In genomic region chr5:170111088-170111796, GRCh38 we compare ENCODE assay signal across 20 cellular contexts. TPM values are rescaled to one million over a fixed set of nuclear protein-coding genes. Genes with fewer than 3 reads are reported as not detected.
A peak's percentile ranks its signal among the peaks of the same experiment; 100 is the strongest.
DNase-seq lines count a peak whose midpoint lies in the region; ATAC-seq and TF ChIP-seq lines count a peak whose summit lies in the region.
"Had no signal": no experiment of that assay in that cellular context is flagged by ENCODE, and none has a peak within 500 bp of the region (broad histone marks: within the 10 kb centered on the region; RNA-seq: fewer than 3 reads in every experiment).

No MANE protein-coding gene starts in this region.

- H3K27me3 ChIP-seq in A673 (replicated peaks; ENCODE audit: insufficient read depth, low read depth, low read length, poor library complexity) (no peaks in the 10 kb centered on the region), MG63 (no peaks in the 10 kb centered on the region)

- intact Hi-C loops in A673 (cut with micrococcal nuclease; ENCODE audit: unreplicated experiment), result no loop called here

- no peaks in the 10 kb centered on the region for H3K36me3 Mint-ChIP-seq in nephron progenitor cell (ENCODE audit: low read depth)

- H3K4me1 ChIP-seq in A673 (ENCODE audit: insufficient read depth, low read length, poor library complexity, severe bottlenecking), result no peaks in the 10 kb centered on the region
- H3K4me1 ChIP-seq: A549 had no signal

- H3K27ac ChIP-seq in A673 (ENCODE audit: low read depth, low read length, poor library complexity, severe bottlenecking), result no peak overlapping the region
- H3K27ac ChIP-seq: A549 had no signal

- TF ChIP-seq CTCF in A673 (conservative IDR thresholded peaks at IDR 0.05; ENCODE audit: low read depth, low read length) (no peak), nephron progenitor cell (IDR thresholded peaks at IDR 0.05) (no peak)

- ATAC-seq in HG03097 (IDR thresholded peaks at IDR 0.05; ENCODE audit: low FRiP score, unreplicated experiment) (no peak), HG02678 (IDR thresholded peaks at IDR 0.05; ENCODE audit: unreplicated experiment) (no peak), HG03175 (IDR thresholded peaks at IDR 0.05; ENCODE audit: unreplicated experiment) (no peak)
- ATAC-seq: A549, GM12878 had no signal

- no peak overlapping the region for H3K4me3 Mint-ChIP-seq in nephron progenitor cell

- H3K9me3 ChIP-seq in A673 (ENCODE audit: low read depth, low read length, poor library complexity, severe bottlenecking), result no peaks in the 10 kb centered on the region
- H3K9me3 ChIP-seq in MG63, result no peaks in the 10 kb centered on the region; the same call in 1 of the 2 replicates
- H3K9me3 ChIP-seq: A549 had no signal

- DNase-seq in A673 (ENCODE audit: low spot score) (peak; percentile 21), MG63 (peak; percentile 26), nephron progenitor cell (no peak), HK-2 (ENCODE audit: unreplicated experiment) (no peak)
- peak; percentile 28 for DNase-seq in activated CD8-positive, alpha-beta memory T cell treated with anti-CD3 and anti-CD28 coated beads, Interleukin-2, amount 50 U/mL, for 48 hours
- DNase-seq: DMS 273 treated with DMSO at 0.1 percent for 48 hours; GDM1; H7; KBM-7; NCI-H1436; NCI-H524 treated with DMSO at 0.1 percent for 48 hours; NK-92 treated with Interleukin-12 subunit alpha and Interleukin-12 subunit beta, amount 100 ng/mL, for 24 hours; OCI-M1; RPMI8226; SIG-M5 had no signal

- H3K36me3 ChIP-seq in A673 (ENCODE audit: insufficient read depth, low read length, poor library complexity, severe bottlenecking) (no peaks in the 10 kb centered on the region), MG63 (no peaks in the 10 kb centered on the region)

- peak overlapping the region; percentile 51 for H3K27ac Mint-ChIP-seq in nephron progenitor cell

- BruUV-seq in A673 (replicated peaks; lab: Mats Ljungman, UMichigan), result no TSS peak

- H3K4me1 Mint-ChIP-seq in nephron progenitor cell, result peaks cover 8% of the 10 kb centered on the region

- peaks cover 15% of the 10 kb centered on the region for H3K9me3 Mint-ChIP-seq in nephron progenitor cell

- POLR2A ChIA-PET in A673 (lab: Charles Lee; ENCODE audit: low non-redundant PET), result no interaction called here

- H3K4me3 ChIP-seq in A673 (ENCODE audit: low read depth, low read length, poor library complexity, severe bottlenecking) (no peak overlapping the region), MG63 (no peak overlapping the region)
- H3K4me3 ChIP-seq: A549, GM12878 had no signal

- CTCF ChIA-PET in A673 (lab: Charles Lee), result interaction anchor here (0.6 kb wide), 1 partner anchor 299 kb away, joined by 3 read pairs; no protein-coding TSS in a partner anchor

- H3K27me3 Mint-ChIP-seq in nephron progenitor cell (ENCODE audit: low read depth, poor library complexity), result peaks cover 25% of the 10 kb centered on the region

RNA-seq across cellular contexts. Expression of gene FOXI1, which starts 5.5 kb away (rescaled TPM):
- not detected in 2 replicates for total RNA-seq in A673 (2021)
- total RNA-seq in MG63 (2014; rRNA removed; shearing (Covaris generic); ENCODE audit: low replicate concordance), result 0.59 TPM in 1 of 2 replicates, not detected in the other
- total RNA-seq: GM12878 had no signal

Comparison
In these comparisons a context has a peak if more than half of its experiments do, and no peak if none do; other contexts are left out.
1. DNase-seq: peak in A673 (single experiment), MG63 (single experiment) and activated CD8-positive, alpha-beta memory T cell treated with anti-CD3 and anti-CD28 coated beads, Interleukin-2, amount 50 U/mL, for 48 hours (single experiment); none in nephron progenitor cell (single experiment) and HK-2 (single experiment).